Comparison of ENCODE assay signal across 20 cellular contexts in genomic region chr12:2616763-2617162, GRCh38.
"Had no signal": no experiment of that assay in that cellular context is flagged by ENCODE, and none has a peak within 500 bp of the region (broad histone marks: within the 10 kb centered on the region; RNA-seq: fewer than 3 reads in every experiment).

No MANE protein-coding gene starts in this region.

- H3K27ac ChIP-seq: adrenal gland, neutrophil, pancreas had no signal

- H3K27me3 ChIP-seq: adrenal gland, upper lobe of right lung had no signal

- DNase-seq: activated CD4-positive, alpha-beta T cell treated with anti-CD3 and anti-CD28 coated beads, Interleukin-2, amount 10 ng/mL, durations not matched to agents 7 days and 5 days; activated CD8-positive, alpha-beta memory T cell treated with anti-CD3 and anti-CD28 coated beads for 24 hours; activated CD8-positive, alpha-beta memory T cell treated with anti-CD3 and anti-CD28 coated beads, Interleukin-2, amount 50 U/mL, for 48 hours; activated effector memory CD4-positive, alpha-beta T cell treated with anti-CD3 and anti-CD28 coated beads, Interleukin-2, amount 50 U/mL, for 16 hours; activated naive CD4-positive, alpha-beta T cell treated with anti-CD3 and anti-CD28 coated beads, Interleukin-2, amount 50 U/mL, for 16 hours; activated T-cell treated with anti-CD3 and anti-CD28 coated beads, Interleukin-2, amount 50 U/mL, for 48 hours; effector CD8-positive, alpha-beta T cell; esophagus squamous epithelium; left lung; naive thymus-derived CD8-positive, alpha-beta T cell; stimulated activated CD4-positive, alpha-beta T cell treated with anti-CD3 and anti-CD28 coated beads, Interleukin-4, amount 100 ng/mL, for 4 hours; upper lobe of right lung had no signal

- H3K9me3 ChIP-seq: adrenal gland, esophagus squamous epithelium, left lung, neutrophil, pancreas, spleen, thoracic aorta, upper lobe of right lung had no signal

- H3K4me3 Mint-ChIP-seq: activated CD4-positive, alpha-beta T cell treated with anti-CD3 and anti-CD28 coated beads, Interleukin-2, amount 10 ng/mL, durations not matched to agents 7 days and 5 days; memory B cell; naive thymus-derived CD8-positive, alpha-beta T cell; stimulated activated memory B cell treated with anti-CD40 and anti-IgM and Interleukin-4, amounts not matched to agents 10 μg/mL and 1 μg/mL and 100 μg/mL, for 72 hours; T-helper 2 cell treated with Interferon-gamma antibody and Interleukin-4, amounts not matched to agents 5 μg/mL and 100 μg/mL, for 36 hours had no signal

- ATAC-seq: naive thymus-derived CD8-positive, alpha-beta T cell; stimulated activated memory B cell treated with anti-CD40 and anti-IgM and Interleukin-4, amounts not matched to agents 10 μg/mL and 1 μg/mL and 100 μg/mL, for 72 hours had no signal

- H3K36me3 Mint-ChIP-seq: memory B cell; naive thymus-derived CD8-positive, alpha-beta T cell; stimulated activated memory B cell treated with anti-CD40 and anti-IgM and Interleukin-4, amounts not matched to agents 10 μg/mL and 1 μg/mL and 100 μg/mL, for 72 hours had no signal

- H3K4me1 ChIP-seq: pancreas had no signal

- H3K4me3 ChIP-seq: adrenal gland, esophagus squamous epithelium, left lung, pancreas, spleen, thoracic aorta, upper lobe of right lung had no signal

- H3K9me3 Mint-ChIP-seq: activated CD4-positive, alpha-beta T cell treated with anti-CD3 and anti-CD28 coated beads, Interleukin-2, amount 10 ng/mL, durations not matched to agents 7 days and 5 days; memory B cell; naive thymus-derived CD8-positive, alpha-beta T cell; stimulated activated memory B cell treated with anti-CD40 and anti-IgM and Interleukin-4, amounts not matched to agents 10 μg/mL and 1 μg/mL and 100 μg/mL, for 72 hours; T-helper 2 cell treated with Interferon-gamma antibody and Interleukin-4, amounts not matched to agents 5 μg/mL and 100 μg/mL, for 36 hours had no signal

- H3K4me1 Mint-ChIP-seq: memory B cell; stimulated activated memory B cell treated with anti-CD40 and anti-IgM and Interleukin-4, amounts not matched to agents 10 μg/mL and 1 μg/mL and 100 μg/mL, for 72 hours had no signal

- H3K36me3 ChIP-seq: adrenal gland, esophagus squamous epithelium, left lung, neutrophil, pancreas, spleen, upper lobe of right lung had no signal

- H3K27ac Mint-ChIP-seq: activated CD4-positive, alpha-beta T cell treated with anti-CD3 and anti-CD28 coated beads, Interleukin-2, amount 10 ng/mL, durations not matched to agents 7 days and 5 days; memory B cell; stimulated activated memory B cell treated with anti-CD40 and anti-IgM and Interleukin-4, amounts not matched to agents 10 μg/mL and 1 μg/mL and 100 μg/mL, for 72 hours; T-helper 2 cell treated with Interferon-gamma antibody and Interleukin-4, amounts not matched to agents 5 μg/mL and 100 μg/mL, for 36 hours had no signal
